Comparison of ENCODE assay signal across 23 cellular contexts in the genomic region with DNA sequence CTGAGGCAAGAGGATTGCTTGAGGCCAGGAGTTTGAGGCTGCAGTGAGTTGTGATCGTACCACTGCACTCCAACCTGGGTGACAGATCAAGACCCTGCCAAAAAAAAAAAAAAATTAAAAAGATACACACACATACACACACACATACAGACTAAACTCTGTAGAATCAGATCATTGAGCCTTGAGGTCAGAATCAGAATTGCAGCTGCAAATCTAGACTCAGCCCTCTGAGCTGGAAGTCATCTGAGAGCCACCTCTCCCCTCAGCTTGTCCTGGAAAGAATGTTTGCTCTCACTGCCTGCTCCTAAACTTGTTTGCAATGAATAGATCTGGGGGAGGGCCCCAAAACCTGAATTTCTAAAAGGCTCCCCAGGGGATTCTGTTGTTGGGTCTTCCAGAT. TPM values are rescaled to one million over a fixed set of nuclear protein-coding genes. Genes with fewer than 3 reads are reported as not detected.
DNase-seq lines count a peak whose midpoint lies in the region; ATAC-seq and TF ChIP-seq lines count a peak whose summit lies in the region.
"Had no signal": no experiment of that assay in that cellular context is flagged by ENCODE, and none has a peak within 500 bp of the region (broad histone marks: within the 10 kb centered on the region; RNA-seq: fewer than 3 reads in every experiment).

No MANE protein-coding gene starts in this region.

- H3K27ac ChIP-seq in AG04450 (ENCODE audit: low read depth, low read length) (no peak overlapping the region), ascending aorta (no peak overlapping the region)

- TF ChIP-seq CTCF in AG04450 (IDR thresholded peaks at IDR 0.05; ENCODE audit: low read depth, low read length) (peak; percentile 22; the same call in 1 of the 2 replicates), GM12872 (IDR thresholded peaks at IDR 0.05; ENCODE audit: insufficient read depth, low read depth, low read length) (peak; percentile 24; the same call in 1 of the 3 replicates), ascending aorta (IDR thresholded peaks at IDR 0.05) (no peak)

- no peak overlapping the region for H3K27ac Mint-ChIP-seq in naive thymus-derived CD8-positive, alpha-beta T cell
- H3K27ac Mint-ChIP-seq: IgD-negative memory B cell had no signal

- no peaks in the 10 kb centered on the region for H3K9me3 Mint-ChIP-seq in naive thymus-derived CD8-positive, alpha-beta T cell
- H3K9me3 Mint-ChIP-seq: brain, IgD-negative memory B cell had no signal

- ATAC-seq in naive thymus-derived CD8-positive, alpha-beta T cell = no peak
- ATAC-seq: left lobe of liver, mucosa of descending colon had no signal

- no peaks in the 10 kb centered on the region for H3K4me1 ChIP-seq in ascending aorta

- no peak overlapping the region for H3K4me3 ChIP-seq in AG04450 (ENCODE audit: low read depth, low read length)
- H3K4me3 ChIP-seq in ascending aorta = no peak overlapping the region
- H3K4me3 ChIP-seq: mucosa of descending colon had no signal

- peaks cover 1 to 6% (median 2%) of the 10 kb centered on the region in 4 donors for H3K4me1 Mint-ChIP-seq in naive thymus-derived CD8-positive, alpha-beta T cell
- H3K4me1 Mint-ChIP-seq: brain, IgD-negative memory B cell had no signal

- H3K9me3 ChIP-seq in AG04450 (ENCODE audit: control insufficient read depth, insufficient read depth, low read length) = no peaks in the 10 kb centered on the region
- no peaks in the 10 kb centered on the region for H3K9me3 ChIP-seq in ascending aorta
- H3K9me3 ChIP-seq: mucosa of descending colon had no signal

- H3K27me3 Mint-ChIP-seq in naive thymus-derived CD8-positive, alpha-beta T cell = peaks cover 9 to 65% (median 33%) of the 10 kb centered on the region in 5 donors

- intact Hi-C loops in ascending aorta (cut with DNase I) = no loop called here

- H3K36me3 Mint-ChIP-seq in naive thymus-derived CD8-positive, alpha-beta T cell = no peaks in the 10 kb centered on the region
- H3K36me3 Mint-ChIP-seq: brain, IgD-negative memory B cell had no signal

- CTCF ChIA-PET in AG04450 (lab: Charles Lee) = interaction anchor here (0.5 to 6.0 kb wide), 6 partner anchors 25 to 282 kb away, joined by 3 to 222 read pairs (median 6); a partner anchor contains a TSS

- no peak overlapping the region for H3K4me3 Mint-ChIP-seq in naive thymus-derived CD8-positive, alpha-beta T cell
- H3K4me3 Mint-ChIP-seq: brain, IgD-negative memory B cell had no signal

- peaks cover 6% of the 10 kb centered on the region for H3K27me3 ChIP-seq in AG04450 (ENCODE audit: control insufficient read depth, insufficient read depth, low read length)
- H3K27me3 ChIP-seq in ascending aorta = no peaks in the 10 kb centered on the region

- no peaks in the 10 kb centered on the region for H3K36me3 ChIP-seq in ascending aorta

- POLR2A ChIA-PET in AG04450 (lab: Yijun Ruan, JAX) = interaction anchor here (0.6 kb wide), 1 partner anchor 128 kb away, joined by 4 read pairs; no protein-coding TSS in a partner anchor
- POLR2A ChIA-PET in naive thymus-derived CD8-positive, alpha-beta T cell (lab: Charles Lee) = no interaction called here

- DNase-seq in AG04450 (ENCODE audit: low read depth, low spot score) = no peak
- DNase-seq in OCI-M1 (lab: John Stamatoyannopoulos, UW) = peak; percentile 22
- peak; percentile 17 for DNase-seq in fibroblast of peridontal ligament (ENCODE audit: extremely low read depth)
- no peak for DNase-seq in ascending aorta (ENCODE audit: low spot score in 2 of 2)
- DNase-seq in LoVo (ENCODE audit: low spot score) = no peak
- DNase-seq in HUDEP-2 (lab: John Stamatoyannopoulos, UW; ENCODE audit: unreplicated experiment in 76 of 76) = no peak
- DNase-seq in naive thymus-derived CD8-positive, alpha-beta T cell = no peak
- DNase-seq: activated CD4-positive, alpha-beta T cell treated with anti-CD3 and anti-CD28 coated beads for 4 hours; activated naive CD4-positive, alpha-beta T cell treated with anti-CD3 and anti-CD28 coated beads, Interleukin-2, amount 50 U/mL, for 16 hours; Calu3; effector memory CD4-positive, alpha-beta T cell; mucosa of descending colon; NCI-H1417; NCI-H446; SHP77; stimulated activated CD4-positive, alpha-beta T cell treated with anti-CD3 and anti-CD28 coated beads, Interleukin-4, amount 100 ng/mL, for 24 hours; T-helper 2 cell had no signal

RNA-seq across cellular contexts. Expression of a gene that starts 41.4 kb away (rescaled TPM):
- not detected in 2 replicates for polyA plus RNA-seq in AG04450 (2011; rRNA removed)
- not detected in 2 replicates for polyA minus RNA-seq in AG04450 (2011; rRNA and poly(A)+ RNA removed)
- 5.7 TPM for total RNA-seq in ascending aorta
- not detected for total RNA-seq in naive thymus-derived CD8-positive, alpha-beta T cell
- not detected for polyA plus RNA-seq in naive thymus-derived CD8-positive, alpha-beta T cell
- total RNA-seq: Calu3, temporal lobe had no signal
- polyA plus RNA-seq: IgD-negative memory B cell had no signal

RNA-seq across cellular contexts. Expression of a gene that starts 44.6 kb away (rescaled TPM):
- not detected in 2 replicates for polyA plus RNA-seq in AG04450 (2011; rRNA removed)
- polyA minus RNA-seq in AG04450 (2011; rRNA and poly(A)+ RNA removed) = not detected in 2 replicates
- 1.4 TPM for total RNA-seq in ascending aorta
- total RNA-seq in naive thymus-derived CD8-positive, alpha-beta T cell = under 1 TPM; 0.44 to 0.70 TPM
- polyA plus RNA-seq in naive thymus-derived CD8-positive, alpha-beta T cell = not detected
- total RNA-seq: Calu3, left lobe of liver, omental fat pad, temporal lobe had no signal
- polyA plus RNA-seq: IgD-negative memory B cell had no signal

Comparison
In these comparisons a context has a peak if more than half of its experiments do, and no peak if none do; other contexts are left out.
1. DNase-seq: peak in OCI-M1 (single experiment) and fibroblast of peridontal ligament (single experiment); none in AG04450 (single experiment), ascending aorta (0 of 2), LoVo (single experiment), HUDEP-2 (0 of 76) and naive thymus-derived CD8-positive, alpha-beta T cell (0 of 10).
2. CTCF ChIP-seq: peak in AG04450 (single experiment) and GM12872 (single experiment); none in ascending aorta (0 of 3).